In genomic region chr9:89400398-89401116, GRCh38 we compare ENCODE assay signal across 8 cellular contexts.
A peak's percentile ranks its signal among the peaks of the same experiment; 100 is the strongest.
DNase-seq lines count a peak whose midpoint lies in the region; ATAC-seq, FAIRE-seq and TF ChIP-seq lines count a peak whose summit lies in the region.

No MANE protein-coding gene starts in this region.

- H3K27ac Mint-ChIP-seq in CD14-positive monocyte, result peak overlapping the region; percentile 92 to 99 (median 96)
- peak overlapping the region; percentile 77 for H3K27ac Mint-ChIP-seq in activated T-helper 17 cell treated with anti-CD3 and anti-CD28 coated beads, Interleukin-2, amount 50 U/mL, for 72 hours

- H3K4me1 Mint-ChIP-seq in CD14-positive monocyte, result peaks cover 75% of the 10 kb centered on the region
- H3K4me1 Mint-ChIP-seq in activated T-helper 17 cell treated with anti-CD3 and anti-CD28 coated beads, Interleukin-2, amount 50 U/mL, for 72 hours, result peaks cover 10% of the 10 kb centered on the region

- H3K4me3 ChIP-seq in kidney (ENCODE audit: low read length in 2 of 2) (no peak overlapping the region), ovary (no peak overlapping the region)

- no peak overlapping the region for H3K9ac ChIP-seq in kidney (ENCODE audit: low read length in 2 of 2)

- H3K4me1 ChIP-seq in kidney (ENCODE audit: control insufficient read depth in 1 of 2, insufficient read depth in 1 of 2, low read depth in 1 of 2, low read length in 2 of 2), result peaks cover 0 to 3% of the 10 kb centered on the region in 2 donors
- H3K4me1 ChIP-seq in ovary (ENCODE audit: insufficient read depth), result no peaks in the 10 kb centered on the region

- H3K27me3 ChIP-seq in ovary, result no peaks in the 10 kb centered on the region

- ATAC-seq in HG03108 (IDR thresholded peaks at IDR 0.05; ENCODE audit: unreplicated experiment), result peak; percentile 77
- no peak for ATAC-seq in activated T-helper 17 cell treated with anti-CD3 and anti-CD28 coated beads, Interleukin-2, amount 50 U/mL, for 72 hours (replicated peaks)

- no peak for DNase-seq in CD14-positive monocyte (ENCODE audit: low spot score)
- DNase-seq in kidney, result no peak
- DNase-seq in ovary, result no peak
- DNase-seq in NCI-H1930 (lab: John Stamatoyannopoulos, UW), result no peak
- DNase-seq in UCSD-AML1 (lab: John Stamatoyannopoulos, UW; ENCODE audit: unreplicated experiment), result no peak

- intact Hi-C loops in CD14-positive monocyte (cut with micrococcal nuclease) (loop anchor here in 1 of 2 donors (5.0 kb wide), 2 partner anchors 42 to 152 kb away; no protein-coding TSS in a partner anchor), kidney (cut with DNase I) (no loop called here), ovary (cut with DNase I) (no loop called here)

- H3K4me3 Mint-ChIP-seq in CD14-positive monocyte, result peak overlapping the region; percentile 32 to 82
- H3K4me3 Mint-ChIP-seq in activated T-helper 17 cell treated with anti-CD3 and anti-CD28 coated beads, Interleukin-2, amount 50 U/mL, for 72 hours, result no peak overlapping the region

- H3K9me3 ChIP-seq in kidney (ENCODE audit: control insufficient read depth in 1 of 2, low read length in 2 of 2), result no peaks in the 10 kb centered on the region
- H3K9me3 ChIP-seq in ovary, result no peaks in the 10 kb centered on the region

- no peak overlapping the region for H3K27ac ChIP-seq in kidney (ENCODE audit: low read depth in 2 of 2, low read length in 2 of 2)
- H3K27ac ChIP-seq in ovary, result no peak overlapping the region

- whole genome bisulfite sequencing in ovary, 3 donors, result 88 to 94% (median 90%) methylated on average over 12 of the region's 12 CpGs

- peaks cover 77 to 89% of the 10 kb centered on the region in 2 donors for H3K36me3 Mint-ChIP-seq in CD14-positive monocyte
- H3K36me3 Mint-ChIP-seq in activated T-helper 17 cell treated with anti-CD3 and anti-CD28 coated beads, Interleukin-2, amount 50 U/mL, for 72 hours (ENCODE audit: low read depth), result peaks cover 100% of the 10 kb centered on the region

- no peak for TF ChIP-seq CTCF in CD14-positive monocyte (IDR thresholded peaks at IDR 0.05)
- TF ChIP-seq CTCF in kidney (IDR thresholded peaks at IDR 0.05; ENCODE audit: borderline replicate concordance, extremely low read depth, insufficient read depth), result no peak
- no peak for TF ChIP-seq CTCF in ovary (IDR thresholded peaks at IDR 0.05)

- TF ChIP-seq EP300 in ovary (IDR thresholded peaks at IDR 0.05), result no peak

- no peak for FAIRE-seq in kidney (lab: Jason Lieb, UNC)

- TF ChIP-seq POLR2A in GM19193 (IDR thresholded peaks at IDR 0.05; ENCODE audit: extremely low read depth, insufficient read depth, insufficient read length) (peak; percentile 38), ovary (IDR thresholded peaks at IDR 0.05) (no peak)

- peaks cover 0 to 3% (median 0%) of the 10 kb centered on the region in 7 donors for H3K9me3 Mint-ChIP-seq in CD14-positive monocyte
- no peaks in the 10 kb centered on the region for H3K9me3 Mint-ChIP-seq in activated T-helper 17 cell treated with anti-CD3 and anti-CD28 coated beads, Interleukin-2, amount 50 U/mL, for 72 hours

- peaks cover 26% of the 10 kb centered on the region in 2 donors for H3K36me3 ChIP-seq in kidney (ENCODE audit: control insufficient read depth in 1 of 2, insufficient read depth in 2 of 2, low read length in 2 of 2)
- H3K36me3 ChIP-seq in ovary, result no peaks in the 10 kb centered on the region

- peaks cover 0 to 6% (median 0%) of the 10 kb centered on the region in 3 donors for H3K27me3 Mint-ChIP-seq in CD14-positive monocyte (ENCODE audit: low read depth in 3 of 3)
- H3K27me3 Mint-ChIP-seq in activated T-helper 17 cell treated with anti-CD3 and anti-CD28 coated beads, Interleukin-2, amount 50 U/mL, for 72 hours, result no peaks in the 10 kb centered on the region
